ENCODE assay signal across 8 cellular contexts in genomic region chr1:161038523-161039153, GRCh38. TPM values are rescaled to one million over a fixed set of nuclear protein-coding genes. Genes with fewer than 3 reads are reported as not detected.
DNase-seq lines count a peak whose midpoint lies in the region; ATAC-seq and TF ChIP-seq lines count a peak whose summit lies in the region.

A gene with protein sequence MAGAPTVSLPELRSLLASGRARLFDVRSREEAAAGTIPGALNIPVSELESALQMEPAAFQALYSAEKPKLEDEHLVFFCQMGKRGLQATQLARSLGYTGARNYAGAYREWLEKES (minus strand): TSS chr1:161038964. CDS start chr1:161038889, 75 bp downstream.

- H3K27ac Mint-ChIP-seq in type B pancreatic cell: peak within 1 kb of the TSS; percentile 91

- TF ChIP-seq CTCF in 22Rv1 (IDR thresholded peaks at IDR 0.05): peak; percentile 14; the same call in 1 of the 2 replicates
- TF ChIP-seq CTCF in PC-3 (conservative IDR thresholded peaks at IDR 0.05; ENCODE audit: low read depth, low read length): no peak
- TF ChIP-seq CTCF in prostate gland (IDR thresholded peaks at IDR 0.05): peak in 2 of 4 experiments; percentile 11 to 19
- no peak for TF ChIP-seq CTCF in type B pancreatic cell (conservative IDR thresholded peaks at IDR 0.05)

- H3K4me3 ChIP-seq in PC-3 (ENCODE audit: low read length): peak within 1 kb of the TSS; percentile 65
- H3K4me3 ChIP-seq in prostate gland: peak within 1 kb of the TSS; percentile 56 to 74

- TF ChIP-seq POLR2A in GM19193 (IDR thresholded peaks at IDR 0.05; ENCODE audit: extremely low read depth, insufficient read depth, insufficient read length) (peak; percentile 77), prostate gland (IDR thresholded peaks at IDR 0.05) (peak; percentile 73)

- 17% methylated on average over 46 of the region's 54 CpGs for WGBS in prostate gland

- H3K27me3 Mint-ChIP-seq in type B pancreatic cell: no peaks in the 10 kb centered on the region

- intact Hi-C loops in PC-3 (cut with micrococcal nuclease): no loop called here
- intact Hi-C loops in Right ventricle myocardium superior (cut with DNase I): no loop called here
- intact Hi-C loops in prostate gland (cut with DNase I): no loop called here

- peak within 1 kb of the TSS; percentile 49 for H2AFZ ChIP-seq in PC-3 (ENCODE audit: low read length)

- peak within 1 kb of the TSS; percentile 90 for H3K4me3 Mint-ChIP-seq in type B pancreatic cell

- H3F3A ChIP-seq in PC-3 (ENCODE audit: low read length, unreplicated experiment): no peaks in the 10 kb centered on the region

- DNase-seq in PC-3: peak; percentile 37
- DNase-seq in activated effector memory CD4-positive, alpha-beta T cell treated with Interleukin-2 at 50 U/mL for 16 hours: peak; percentile 82
- peak; percentile 68 for DNase-seq in Right ventricle myocardium superior
- DNase-seq in prostate gland (ENCODE audit: low spot score): peak; percentile 74
- DNase-seq in type B pancreatic cell (ENCODE audit: extremely low spot score, unreplicated experiment): no peak

- H3K27me3 ChIP-seq in PC-3 (ENCODE audit: low read length): no peaks in the 10 kb centered on the region
- H3K27me3 ChIP-seq in prostate gland (replicated peaks; ENCODE audit: insufficient read depth): no peaks in the 10 kb centered on the region

- H3K79me2 ChIP-seq in PC-3 (ENCODE audit: low read length): peaks cover 11% of the 10 kb centered on the region

- no peaks in the 10 kb centered on the region for H3K9me2 ChIP-seq in PC-3 (replicated peaks; ENCODE audit: low read length)

- no peaks in the 10 kb centered on the region for H3K9me3 Mint-ChIP-seq in type B pancreatic cell

- H3K4me1 Mint-ChIP-seq in type B pancreatic cell (ENCODE audit: unreplicated experiment): peaks cover 5% of the 10 kb centered on the region

- peaks cover 40% of the 10 kb centered on the region for H3K36me3 ChIP-seq in PC-3 (ENCODE audit: low read depth, low read length)
- H3K36me3 ChIP-seq in prostate gland: peaks cover 6% of the 10 kb centered on the region in 2 donors

- peak within 1 kb of the TSS; percentile 51 for H3K9ac ChIP-seq in PC-3 (ENCODE audit: low read length)

- H3K36me3 Mint-ChIP-seq in type B pancreatic cell: peaks cover 26% of the 10 kb centered on the region

- POLR2A ChIA-PET in PC-3 (lab: Charles Lee; ENCODE audit: unreplicated experiment): no interaction called here

- H3K4me1 ChIP-seq in PC-3 (ENCODE audit: insufficient read depth, low read length) (no peaks in the 10 kb centered on the region; the same call in 1 of the 2 replicates), prostate gland (replicated peaks) (no peaks in the 10 kb centered on the region)

- CTCF ChIA-PET in PC-3 (lab: Charles Lee): no interaction called here

- no peaks in the 10 kb centered on the region for H4K20me1 ChIP-seq in PC-3 (ENCODE audit: low read length)

- H3K9me3 ChIP-seq in PC-3 (ENCODE audit: low read length) (no peaks in the 10 kb centered on the region), prostate gland (no peaks in the 10 kb centered on the region)

- peak within 1 kb of the TSS; percentile 70 for H3K4me2 ChIP-seq in PC-3 (ENCODE audit: low read length)

- H3K27ac ChIP-seq in 22Rv1: peak within 1 kb of the TSS; percentile 85
- H3K27ac ChIP-seq in PC-3 (ENCODE audit: low read length): no peak within 1 kb of the TSS
- H3K27ac ChIP-seq in prostate gland: peak within 1 kb of the TSS; percentile 86 to 87

- peak; percentile 60 for ATAC-seq in HG03457 (IDR thresholded peaks at IDR 0.05; ENCODE audit: unreplicated experiment)
- peak; percentile 28 for ATAC-seq in PC-3
- peak; percentile 79 for ATAC-seq in Right ventricle myocardium superior (ENCODE audit: poor library complexity)

- no TSS peak for BruUV-seq in PC-3 (replicated peaks; lab: Mats Ljungman, UMichigan)

RNA-seq across cellular contexts. Expression of the gene that starts here (rescaled TPM):
- total RNA-seq in PC-3 (2014; rRNA removed) (10.2 and 16.5 TPM in 2 replicates), Right ventricle myocardium superior (9.3 TPM), prostate gland (100 to 1,000 TPM; 137 to 648 TPM), type B pancreatic cell (ENCODE audit: low replicate concordance) (40.8 and 98.0 TPM in 2 replicates)

Comparison
In these comparisons a context has a peak if more than half of its experiments do, and no peak if none do; other contexts are left out.
1. ATAC-seq: peak in every context shown above with its lines; median percentile 79 in Right ventricle myocardium superior; 60 in HG03457; 28 in PC-3.